ENCODE assay signal across 13 cellular contexts in genomic region chr6:111411978-111412574, GRCh38.
DNase-seq lines count a peak whose midpoint lies in the region; ATAC-seq, FAIRE-seq and TF ChIP-seq lines count a peak whose summit lies in the region.
"Had no signal": no experiment of that assay in that cellular context is flagged by ENCODE, and none has a peak within 500 bp of the region (broad histone marks: within the 10 kb centered on the region; RNA-seq: fewer than 3 reads in every experiment).

No MANE protein-coding gene starts in this region.

- TSS peak; percentile 13 for BruUV-seq in GM12878 (replicated peaks; lab: Mats Ljungman, UMichigan)

- H3K36me3 Mint-ChIP-seq in glutamatergic neuron (ENCODE audit: unreplicated experiment) (no peaks in the 10 kb centered on the region), osteocyte (ENCODE audit: unreplicated experiment) (peaks cover 15% of the 10 kb centered on the region)

- TF ChIP-seq EP300 in GM12878 (IDR thresholded peaks at IDR 0.05; ENCODE audit: borderline replicate concordance in 1 of 2, control insufficient read depth in 1 of 2, low read depth in 2 of 2, low read length in 2 of 2) = peak in 1 of 2 experiments; percentile 81; a peak in 2 of 4 replicates

- peak overlapping the region; percentile 64 for H3K27ac ChIP-seq in GM12878 (ENCODE audit: control insufficient read depth, insufficient read depth)
- H3K27ac ChIP-seq: tibial nerve had no signal

- H3K27me3 Mint-ChIP-seq in glutamatergic neuron (ENCODE audit: unreplicated experiment) = no peaks in the 10 kb centered on the region
- H3K27me3 Mint-ChIP-seq in osteocyte (ENCODE audit: unreplicated experiment) = no peaks in the 10 kb centered on the region
- H3K27me3 Mint-ChIP-seq: CD4-positive, CD25-positive, alpha-beta regulatory T cell had no signal

- FAIRE-seq in GM18507 (lab: Jason Lieb, UNC) = peak; percentile 85
- peak; percentile 27 for FAIRE-seq in GM12878 (lab: Jason Lieb, UNC)
- FAIRE-seq in urothelium cell line (lab: Jason Lieb, UNC) = no peak
- FAIRE-seq: TTC549 had no signal

- H3K27ac Mint-ChIP-seq in glutamatergic neuron (ENCODE audit: unreplicated experiment) (no peak overlapping the region), osteocyte (ENCODE audit: unreplicated experiment) (no peak overlapping the region)

- H3K9ac ChIP-seq in GM12878 (ENCODE audit: control insufficient read depth, insufficient read depth, low read length) = no peak overlapping the region; the same call in 1 of the 2 replicates

- no peak overlapping the region for H3K4me3 ChIP-seq in GM12878
- H3K4me3 ChIP-seq: tibial nerve had no signal

- peak; percentile 66 for ATAC-seq in GM21576 (IDR thresholded peaks at IDR 0.05; ENCODE audit: unreplicated experiment)
- peak; percentile 67 for ATAC-seq in HG03280 (IDR thresholded peaks at IDR 0.05; ENCODE audit: unreplicated experiment)
- peak; percentile 74 for ATAC-seq in GM12878
- ATAC-seq: PC-3 had no signal

- H3K79me2 ChIP-seq in GM12878 (ENCODE audit: control insufficient read depth, insufficient read depth, low read length) = peaks cover 4% of the 10 kb centered on the region

- H3K4me3 Mint-ChIP-seq in glutamatergic neuron (ENCODE audit: unreplicated experiment) (no peak overlapping the region), osteocyte (ENCODE audit: unreplicated experiment) (no peak overlapping the region)
- H3K4me3 Mint-ChIP-seq: CD4-positive, CD25-positive, alpha-beta regulatory T cell had no signal

- H3K9me3 ChIP-seq in GM12878 (replicated peaks; ENCODE audit: control insufficient read depth, insufficient read depth, low read length) = no peaks in the 10 kb centered on the region
- H3K9me3 ChIP-seq: tibial nerve had no signal

- H3K36me3 ChIP-seq in GM12878 (ENCODE audit: control insufficient read depth in 2 of 2, insufficient read depth in 2 of 2, low read length in 1 of 2) = peaks cover 2 to 7% of the 10 kb centered on the region in 2 experiments; a peak in 3 of 4 replicates

- CTCF ChIA-PET in GM12878 (lab: Yijun Ruan, JAX) = interaction anchor here (1.0 to 2.9 kb wide), 6 partner anchors 10 to 401 kb away, joined by 3 to 20 read pairs (median 6); a partner anchor contains a TSS

- H3K9me3 Mint-ChIP-seq in glutamatergic neuron (ENCODE audit: unreplicated experiment) = no peaks in the 10 kb centered on the region
- no peaks in the 10 kb centered on the region for H3K9me3 Mint-ChIP-seq in osteocyte (ENCODE audit: unreplicated experiment)
- H3K9me3 Mint-ChIP-seq: CD4-positive, CD25-positive, alpha-beta regulatory T cell had no signal

- H3K4me1 ChIP-seq in GM12878 (ENCODE audit: control insufficient read depth, insufficient read depth, low read length) = peaks cover 31% of the 10 kb centered on the region

- 13% methylated on average over 4 of the region's 4 CpGs for WGBS in GM12878 (ENCODE audit: insufficient coverage, insufficient replicate concordance, low lambda C conversion rate, missing lambda C conversion rate)

- DNase-seq in GM18507 (ENCODE audit: extremely low spot score, insufficient read length, low read depth) (no peak), GM12878 (ENCODE audit: low read depth, low spot score) (peak; percentile 48), NCI-H748 (lab: John Stamatoyannopoulos, UW; ENCODE audit: unreplicated experiment) (no peak), glutamatergic neuron (no peak), urothelium cell line (ENCODE audit: low spot score) (no peak), osteocyte (ENCODE audit: extremely low spot score, unreplicated experiment) (no peak)
- DNase-seq: CD4-positive, CD25-positive, alpha-beta regulatory T cell; NCI-H1105; PC-3 had no signal

- POLR2A ChIA-PET in GM12878 (lab: Charles Lee) = interaction anchor here (1.2 to 1.8 kb wide), 4 partner anchors 12 to 153 kb away, joined by 3 to 5 read pairs (median 4); a partner anchor contains a TSS

- no peaks in the 10 kb centered on the region for H4K20me1 ChIP-seq in GM12878 (ENCODE audit: control insufficient read depth, insufficient read depth)

- TF ChIP-seq CTCF in GM12878 (IDR thresholded peaks at IDR 0.05 in 2 of 3, conservative IDR thresholded peaks at IDR 0.05 in 1 of 3; ENCODE audit: control insufficient read depth in 2 of 3, extremely low read depth in 1 of 3, insufficient read depth in 1 of 3, low read depth in 3 of 3, low read length in 3 of 3) (no peak), glutamatergic neuron (IDR thresholded peaks at IDR 0.05; ENCODE audit: partially characterized antibody, unreplicated experiment) (no peak), osteocyte (IDR thresholded peaks at IDR 0.05) (no peak)

- RAD21 ChIA-PET in GM12878 (lab: Charles Lee; ENCODE audit: unreplicated experiment) = interaction anchor here (0.7 to 5.0 kb wide), 5 partner anchors 21 to 153 kb away, joined by 3 to 30 read pairs (median 4); a partner anchor contains a TSS

- no peak overlapping the region; the same call in 1 of the 2 replicates for H2AFZ ChIP-seq in GM12878 (ENCODE audit: control insufficient read depth, low read depth, low read length)

- SMC1A ChIA-PET in GM12878 (lab: Charles Lee; ENCODE audit: uncharacterized antibody, unreplicated experiment) = interaction anchor here (0.7 to 3.0 kb wide), 5 partner anchors 12 to 153 kb away, joined by 3 to 14 read pairs (median 6); a partner anchor contains a TSS

- in situ Hi-C loops in GM12878 (cut with MboI) = no loop called here

- no peak for TF ChIP-seq RAD21 in GM12878 (IDR thresholded peaks at IDR 0.05; ENCODE audit: insufficient read depth, low read depth, low read length)

- intact Hi-C loops in GM12878 (cut with micrococcal nuclease; ENCODE audit: unreplicated experiment) = no loop called here

- peaks cover 5% of the 10 kb centered on the region for H3K4me1 Mint-ChIP-seq in glutamatergic neuron (ENCODE audit: low read depth, unreplicated experiment)
- peaks cover 11% of the 10 kb centered on the region for H3K4me1 Mint-ChIP-seq in osteocyte (ENCODE audit: unreplicated experiment)

- no peaks in the 10 kb centered on the region for H3K27me3 ChIP-seq in GM12878 (replicated peaks in 1 of 2; ENCODE audit: control insufficient read depth in 2 of 2, insufficient read depth in 2 of 2, low read length in 1 of 2)
- H3K27me3 ChIP-seq: tibial nerve had no signal

- peak overlapping the region; percentile 47 for H3K4me2 ChIP-seq in GM12878 (ENCODE audit: control insufficient read depth, insufficient read depth)

- no peak for TF ChIP-seq POLR2A in GM12878 (IDR thresholded peaks at IDR 0.05; ENCODE audit: low read depth, low read length)

TF ChIP-seq in GM12878, 131 proteins besides CTCF, POLR2A, EP300 and RAD21 (continues in another document):
- TF ChIP-seq CUX1 (IDR thresholded peaks at IDR 0.05; ENCODE audit: insufficient replicate concordance, low read depth, low read length) = no peak
- TF ChIP-seq WRNIP1 (IDR thresholded peaks at IDR 0.05; ENCODE audit: borderline replicate concordance, low read depth, low read length) = no peak
- no peak for TF ChIP-seq POU2F2 (IDR thresholded peaks at IDR 0.05; ENCODE audit: borderline replicate concordance, low read depth, low read length)
- TF ChIP-seq E2F8 (IDR thresholded peaks at IDR 0.05; ENCODE audit: low read depth, partially characterized antibody) = no peak
